In genomic region chr16:85382717-85383118, GRCh38 we compare ENCODE assay signal across 1 cellular context.
A peak's percentile ranks its signal among the peaks of the same experiment; 100 is the strongest.
TF ChIP-seq lines count a peak whose summit lies in the region.

No MANE protein-coding gene starts in this region.

TF ChIP-seq in K562, 482 proteins besides CTCF, POLR2A, EP300 and RAD21 (continued from another document and continues in another):
- TF ChIP-seq MGA (IDR thresholded peaks at IDR 0.05) = no peak
- TF ChIP-seq ZNF79 (CRISPR knock-in tag; IDR thresholded peaks at IDR 0.05; ENCODE audit: low read depth) = no peak
- peak in 1 of 2 experiments; percentile 100; a peak in 2 of 4 replicates for TF ChIP-seq KDM1A (IDR thresholded peaks at IDR 0.05)
- TF ChIP-seq HCFC1 (IDR thresholded peaks at IDR 0.05; ENCODE audit: low read depth, low read length) = no peak
- TF ChIP-seq NRF1 (conservative IDR thresholded peaks at IDR 0.05 in 1 of 2, IDR thresholded peaks at IDR 0.05 in 1 of 2) = no peak
- no peak for TF ChIP-seq ZNF584 (CRISPR knock-in tag; IDR thresholded peaks at IDR 0.05; ENCODE audit: low read depth)
- TF ChIP-seq SMARCE1 (IDR thresholded peaks at IDR 0.05) = no peak
- no peak for TF ChIP-seq ETV1 (tag; conservative IDR thresholded peaks at IDR 0.05; ENCODE audit: low read depth)
- TF ChIP-seq XRCC3 (IDR thresholded peaks at IDR 0.05) = no peak
- no peak for TF ChIP-seq PPARD (CRISPR knock-in tag; IDR thresholded peaks at IDR 0.05)
- TF ChIP-seq BRD9 (IDR thresholded peaks at IDR 0.05; ENCODE audit: low read depth, partially characterized antibody) = no peak
- TF ChIP-seq RBM17 (IDR thresholded peaks at IDR 0.05; ENCODE audit: borderline replicate concordance, low read depth, low read length) = no peak
- TF ChIP-seq FOXP1 (CRISPR knock-in tag; IDR thresholded peaks at IDR 0.05) = peak; percentile 49; the same call in 1 of the 2 replicates
- TF ChIP-seq CC2D1A (IDR thresholded peaks at IDR 0.05) = no peak
- no peak for TF ChIP-seq ZNF507 (tag; conservative IDR thresholded peaks at IDR 0.05)
- TF ChIP-seq ZNF740 (CRISPR knock-in tag; IDR thresholded peaks at IDR 0.05) = 0 out of 2 replicates have a peak, but pooled peaks have one; percentile 21
- TF ChIP-seq ZNF740 (tag; IDR thresholded peaks at IDR 0.05) = no peak
- no peak for TF ChIP-seq CHD2 (IDR thresholded peaks at IDR 0.05; ENCODE audit: low read depth, low read length)
- TF ChIP-seq ZBTB12 (CRISPR knock-in tag; IDR thresholded peaks at IDR 0.05) = no peak
- no peak for TF ChIP-seq MAZ (CRISPR knock-in tag; conservative IDR thresholded peaks at IDR 0.05 in 1 of 2, IDR thresholded peaks at IDR 0.05 in 1 of 2)
- TF ChIP-seq ZNF174 (CRISPR knock-in tag; IDR thresholded peaks at IDR 0.05) = no peak
- TF ChIP-seq MAFG (tag; conservative IDR thresholded peaks at IDR 0.05) = no peak
- TF ChIP-seq MLX (CRISPR knock-in tag; conservative IDR thresholded peaks at IDR 0.05) = no peak
- no peak for TF ChIP-seq CHD1 (IDR thresholded peaks at IDR 0.05; ENCODE audit: low read length)
- no peak for TF ChIP-seq NR2C1 (IDR thresholded peaks at IDR 0.05)
- TF ChIP-seq NR2C1 (tag; IDR thresholded peaks at IDR 0.05) = no peak
- TF ChIP-seq ATF2 (CRISPR knock-in tag; IDR thresholded peaks at IDR 0.05) = peak; percentile 65; the same call in 1 of the 2 replicates
- TF ChIP-seq ZNF133 (CRISPR knock-in tag; IDR thresholded peaks at IDR 0.05) = no peak
- no peak for TF ChIP-seq SNAPC5 (CRISPR knock-in tag; IDR thresholded peaks at IDR 0.05)
- TF ChIP-seq ZNF134 (CRISPR knock-in tag; conservative IDR thresholded peaks at IDR 0.05) = no peak
- no peak for TF ChIP-seq ZNF23 (CRISPR knock-in tag; IDR thresholded peaks at IDR 0.05)
- no peak for TF ChIP-seq WHSC1 (IDR thresholded peaks at IDR 0.05; ENCODE audit: low read length)
- no peak for TF ChIP-seq NR2C2 (CRISPR knock-in tag; IDR thresholded peaks at IDR 0.05)
- TF ChIP-seq NR2C2 (tag; IDR thresholded peaks at IDR 0.05) = no peak
- no peak for TF ChIP-seq ZNF445 (CRISPR knock-in tag; IDR thresholded peaks at IDR 0.05; ENCODE audit: low read depth)
- no peak for TF ChIP-seq SPI1 (IDR thresholded peaks at IDR 0.05; ENCODE audit: borderline replicate concordance, low read depth, low read length)
- no peak for TF ChIP-seq RBFOX2 (IDR thresholded peaks at IDR 0.05; ENCODE audit: low read depth, low read length)
- TF ChIP-seq MIER1 (IDR thresholded peaks at IDR 0.05; ENCODE audit: low read depth) = no peak
- no peak for TF ChIP-seq PBX2 (CRISPR knock-in tag; IDR thresholded peaks at IDR 0.05; ENCODE audit: low read depth)
- TF ChIP-seq PBX2 (tag; conservative IDR thresholded peaks at IDR 0.05; ENCODE audit: low read depth) = no peak
- TF ChIP-seq HNRNPL (IDR thresholded peaks at IDR 0.05; ENCODE audit: low read depth, low read length) = no peak
- no peak for TF ChIP-seq RBM22 (IDR thresholded peaks at IDR 0.05; ENCODE audit: low read depth, low read length, poor library complexity, severe bottlenecking)
- no peak for TF ChIP-seq ZNF766 (CRISPR knock-in tag; conservative IDR thresholded peaks at IDR 0.05)
- no peak for TF ChIP-seq TARDBP (IDR thresholded peaks at IDR 0.05)
- no peak for TF ChIP-seq TFAP4 (CRISPR knock-in tag; IDR thresholded peaks at IDR 0.05; ENCODE audit: borderline replicate concordance)
- TF ChIP-seq USF2 (CRISPR knock-in tag; IDR thresholded peaks at IDR 0.05) = no peak
- TF ChIP-seq ZNF41 (CRISPR knock-in tag; conservative IDR thresholded peaks at IDR 0.05) = no peak
- no peak for TF ChIP-seq HNRNPLL (IDR thresholded peaks at IDR 0.05; ENCODE audit: low read depth, low read length, poor library complexity, severe bottlenecking)
- no peak for TF ChIP-seq CAMTA2 (CRISPR knock-in tag; conservative IDR thresholded peaks at IDR 0.05)
- TF ChIP-seq SIN3B (IDR thresholded peaks at IDR 0.05; ENCODE audit: low read depth) = no peak
- TF ChIP-seq NFE2L1 (tag; IDR thresholded peaks at IDR 0.05; ENCODE audit: borderline replicate concordance, low read depth) = no peak
- no peak for TF ChIP-seq ZNF696 (CRISPR knock-in tag; conservative IDR thresholded peaks at IDR 0.05)
